ENCODE assay signal across 9 cellular contexts in the genomic region with DNA sequence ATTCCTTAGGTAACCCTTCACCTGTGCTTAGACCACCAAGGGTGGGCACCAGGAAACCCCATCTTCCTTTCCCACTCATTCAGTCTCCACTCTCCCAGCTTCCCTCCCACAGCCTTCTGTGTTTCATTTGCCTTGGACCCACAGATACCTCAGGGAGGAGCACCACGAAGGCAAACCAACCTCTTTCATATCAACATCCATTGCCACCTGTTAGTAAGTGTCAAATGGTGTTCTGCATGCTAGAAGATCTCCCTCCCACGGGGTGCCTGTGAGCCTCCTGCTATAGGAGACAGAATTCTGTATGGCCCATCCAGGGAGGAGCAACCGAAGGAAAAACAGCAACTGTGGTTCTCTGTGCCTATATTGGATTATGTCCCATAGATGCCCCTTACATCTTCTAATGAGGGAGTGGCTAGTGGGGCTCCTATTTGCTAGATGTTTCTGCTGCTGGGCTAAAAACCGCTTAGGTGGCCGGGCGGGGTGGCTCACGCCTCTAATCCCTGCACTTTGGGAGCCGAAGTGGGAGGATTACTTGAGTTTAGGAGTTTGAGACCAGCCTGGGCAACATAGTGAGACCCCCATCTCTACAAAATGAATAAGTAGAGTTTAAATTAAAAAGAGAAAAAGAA. TPM values are rescaled to one million over a fixed set of nuclear protein-coding genes. Genes with fewer than 3 reads are reported as not detected.
DNase-seq lines count a peak whose midpoint lies in the region; ATAC-seq and TF ChIP-seq lines count a peak whose summit lies in the region.
"Had no signal": no experiment of that assay in that cellular context is flagged by ENCODE, and none has a peak within 500 bp of the region (broad histone marks: within the 10 kb centered on the region; RNA-seq: fewer than 3 reads in every experiment).

No MANE protein-coding gene starts in this region.

- peaks cover 5% of the 10 kb centered on the region for H3K9me3 ChIP-seq in ES-I3 (ENCODE audit: control insufficient read depth, insufficient read depth, low read length)
- H3K9me3 ChIP-seq in SJCRH30 (replicated peaks), result no peaks in the 10 kb centered on the region
- peaks cover 0 to 6% (median 0%) of the 10 kb centered on the region in 4 donors for H3K9me3 ChIP-seq in esophagus muscularis mucosa
- H3K9me3 ChIP-seq: testis had no signal

- no peak for TF ChIP-seq EP300 in esophagus muscularis mucosa (IDR thresholded peaks at IDR 0.05)

- no peaks in the 10 kb centered on the region for H3K27me3 ChIP-seq in SJCRH30
- H3K27me3 ChIP-seq in esophagus muscularis mucosa, result no peaks in the 10 kb centered on the region
- H3K27me3 ChIP-seq: testis had no signal

- H3K36me3 ChIP-seq in ES-I3 (ENCODE audit: insufficient read depth, low read length) (no peaks in the 10 kb centered on the region), SJCRH30 (no peaks in the 10 kb centered on the region), esophagus muscularis mucosa (no peaks in the 10 kb centered on the region)

- 78% methylated on average over 8 of the region's 8 CpGs for WGBS in esophagus muscularis mucosa

- peak overlapping the region; percentile 55 for H3K4me3 ChIP-seq in SJCRH30
- peak overlapping the region; percentile 35 to 54 (median 40) for H3K4me3 ChIP-seq in esophagus muscularis mucosa
- H3K4me3 ChIP-seq in retinal pigment epithelial cell (ENCODE audit: low read length), result peak overlapping the region; percentile 27
- H3K4me3 ChIP-seq: testis had no signal

- intact Hi-C loops in esophagus muscularis mucosa (cut with DNase I), result loop anchor here (2.0 to 5.0 kb wide), 3 partner anchors 51 to 194 kb away; no protein-coding TSS in a partner anchor

- DNase-seq in SJCRH30 (peak; percentile 63 to 82), esophagus muscularis mucosa (ENCODE audit: extremely low spot score) (no peak), retinal pigment epithelial cell (ENCODE audit: low read depth) (no peak), AML-193 (lab: John Stamatoyannopoulos, UW) (no peak), GM03348 (ENCODE audit: low spot score) (no peak)
- DNase-seq in stimulated activated CD4-positive, alpha-beta T cell treated with anti-CD3 and anti-CD28 coated beads, Interleukin-15, amount 100 ng/mL, for 24 hours, result no peak

- TF ChIP-seq POLR2A in esophagus muscularis mucosa (IDR thresholded peaks at IDR 0.05; ENCODE audit: low read depth), result no peak

- peak overlapping the region; percentile 36; the same call in 1 of the 2 replicates for H3K9ac ChIP-seq in ES-I3 (ENCODE audit: low read depth, low read length)

- TF ChIP-seq CTCF in esophagus muscularis mucosa (IDR thresholded peaks at IDR 0.05), result no peak
- TF ChIP-seq CTCF in retinal pigment epithelial cell (conservative IDR thresholded peaks at IDR 0.05; ENCODE audit: low read depth, low read length), result no peak

- H3K4me1 ChIP-seq in ES-I3 (ENCODE audit: insufficient read depth, low read length) (no peaks in the 10 kb centered on the region), SJCRH30 (no peaks in the 10 kb centered on the region), esophagus muscularis mucosa (peaks cover 7 to 19% (median 14%) of the 10 kb centered on the region in 4 donors)
- H3K4me1 ChIP-seq: testis had no signal

- no peak for ATAC-seq in GM19463 (IDR thresholded peaks at IDR 0.05; ENCODE audit: unreplicated experiment)

- peak overlapping the region; percentile 51 for H3K27ac ChIP-seq in SJCRH30
- H3K27ac ChIP-seq in esophagus muscularis mucosa (replicated peaks in 1 of 4), result peak overlapping the region; percentile 30 to 70 (median 54)
- H3K27ac ChIP-seq: testis had no signal

RNA-seq across cellular contexts. Expression of a gene that starts 25.6 kb away (rescaled TPM):
- 25.7 and 26.4 TPM in 2 replicates for total RNA-seq in SJCRH30 (2014; rRNA removed; shearing (Covaris generic))
- total RNA-seq in esophagus muscularis mucosa, result 10 to 100 TPM; 19.4 to 25.5 (median 23.8) TPM

Comparison
In these comparisons a context has a peak if more than half of its experiments do, and no peak if none do; other contexts are left out.
1. DNase-seq: peak in SJCRH30 (2 of 2); none in esophagus muscularis mucosa (single experiment), retinal pigment epithelial cell (single experiment), stimulated activated CD4-positive, alpha-beta T cell treated with anti-CD3 and anti-CD28 coated beads, Interleukin-15, amount 100 ng/mL, for 24 hours (single experiment), AML-193 (0 of 2) and GM03348 (single experiment).
2. Peak in every context shown above with its lines, with median percentiles within 50 percentile points of each other: H3K4me3 ChIP-seq.